In genomic region chr18:77761332-77761731, GRCh38 we compare ENCODE assay signal across 8 cellular contexts.
"Had no signal": no experiment of that assay in that cellular context is flagged by ENCODE, and none has a peak within 500 bp of the region (broad histone marks: within the 10 kb centered on the region; RNA-seq: fewer than 3 reads in every experiment).

No MANE protein-coding gene starts in this region.

- H3K4me3 Mint-ChIP-seq: GM23338, H9, IgD-negative memory B cell had no signal

- DNase-seq: H9, HCEC 1CT, KBM-7 had no signal

- ATAC-seq: GM23338, HepG2 had no signal

- H3K27ac Mint-ChIP-seq: GM23338, IgD-negative memory B cell had no signal

- FAIRE-seq: H1, H54, HepG2 had no signal

- H3K36me3 Mint-ChIP-seq: IgD-negative memory B cell had no signal
